8 cellular contexts compared by ENCODE assay signal in the genomic region with DNA sequence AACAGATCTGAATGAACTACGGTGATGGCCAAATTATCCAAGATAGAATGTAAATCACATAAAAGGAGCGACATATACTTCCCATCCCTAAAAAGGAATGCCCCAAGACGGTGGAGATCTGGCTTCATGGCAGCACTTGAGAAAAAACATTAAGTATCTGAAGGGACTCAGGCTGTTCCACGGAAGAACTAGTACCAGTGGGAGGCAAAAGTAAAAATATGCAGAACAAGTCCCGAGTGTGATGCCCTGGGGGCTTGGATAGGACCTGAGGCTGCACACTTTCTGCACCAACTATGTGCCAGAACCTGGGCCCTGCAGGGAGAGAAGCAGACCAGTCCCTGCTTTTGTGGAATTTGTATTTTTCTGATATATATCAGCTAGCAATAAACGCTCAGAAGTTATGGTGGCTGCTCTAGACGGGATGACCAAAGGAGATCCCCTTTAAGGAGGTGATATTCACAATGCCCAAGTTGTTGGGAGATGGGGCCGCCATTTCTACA. TPM values are rescaled to one million over a fixed set of nuclear protein-coding genes. Genes with fewer than 3 reads are reported as not detected.
DNase-seq lines count a peak whose midpoint lies in the region; ATAC-seq and TF ChIP-seq lines count a peak whose summit lies in the region.

No MANE protein-coding gene starts in this region.

- peak overlapping the region; percentile 70 for H3K23ac ChIP-seq in neuronal stem cell (ENCODE audit: low read depth, low read length, poor library complexity)

- no peaks in the 10 kb centered on the region for H3K79me1 ChIP-seq in neuronal stem cell (ENCODE audit: low read depth, low read length)

- no peak for DNase-seq in LNCaP clone FGC (ENCODE audit: low read depth)
- DNase-seq in neuronal stem cell (ENCODE audit: low spot score), result no peak
- DNase-seq in NCI-H2081 treated with DMSO at 0.1 percent for 48 hours (lab: John Stamatoyannopoulos, UW), result no peak
- no peak for DNase-seq in NCI-H1417 (lab: John Stamatoyannopoulos, UW)
- no peak for DNase-seq in kidney tubule cell (ENCODE audit: low spot score)
- no peak for DNase-seq in NCI-H187 treated with DMSO at 0.1 percent for 48 hours (lab: John Stamatoyannopoulos, UW)

- H3K18ac ChIP-seq in neuronal stem cell (ENCODE audit: low read length), result peak overlapping the region; percentile 100

- H3K36me3 ChIP-seq in duodenal mucosa (ENCODE audit: control insufficient read depth in 1 of 2, insufficient read depth in 2 of 2, low read length in 2 of 2), result no peaks in the 10 kb centered on the region
- H3K36me3 ChIP-seq in neuronal stem cell (replicated peaks in 1 of 2; ENCODE audit: control insufficient read depth in 2 of 2, insufficient read depth in 2 of 2, low read length in 2 of 2), result peaks cover 0 to 8% of the 10 kb centered on the region in 2 donors

- no peak overlapping the region for H3K4ac ChIP-seq in neuronal stem cell (ENCODE audit: low read length)

- no peak overlapping the region for H2AK5ac ChIP-seq in neuronal stem cell (ENCODE audit: low read depth, low read length)

- WGBS in neuronal stem cell (ENCODE audit: extremely low coverage in 2 of 2, insufficient read length in 2 of 2, insufficient replicate concordance in 1 of 2), 2 donors, result no CpG with 5 or more reads among the region's 8 CpGs

- H2BK12ac ChIP-seq in neuronal stem cell (ENCODE audit: low read length), result no peak overlapping the region

- ATAC-seq in GM18511 (IDR thresholded peaks at IDR 0.05; ENCODE audit: unreplicated experiment), result peak; percentile 8

- H3K27me3 ChIP-seq in duodenal mucosa (ENCODE audit: control insufficient read depth in 1 of 2, insufficient read depth in 2 of 2, low read length in 2 of 2) (no peaks in the 10 kb centered on the region), neuronal stem cell (ENCODE audit: control insufficient read depth in 3 of 3, insufficient read depth in 3 of 3, low read depth in 1 of 3, low read length in 3 of 3) (no peaks in the 10 kb centered on the region)

- H4K91ac ChIP-seq in neuronal stem cell (ENCODE audit: low read depth, low read length, poor library complexity), result no peak overlapping the region

- H3K27ac ChIP-seq in duodenal mucosa (ENCODE audit: low read depth, low read length) (peak overlapping the region; percentile 90), neuronal stem cell (replicated peaks; ENCODE audit: low read length) (no peak overlapping the region)

- no peak overlapping the region for H4K8ac ChIP-seq in neuronal stem cell (ENCODE audit: low read depth, low read length)

- H3K9me3 ChIP-seq in duodenal mucosa (ENCODE audit: control insufficient read depth in 1 of 2, low read length in 2 of 2) (no peaks in the 10 kb centered on the region), neuronal stem cell (replicated peaks in 1 of 2; ENCODE audit: control insufficient read depth in 2 of 2, insufficient read depth in 1 of 2, low read depth in 1 of 2, low read length in 2 of 2) (peaks cover 3 to 12% of the 10 kb centered on the region in 2 donors)

- H2BK5ac ChIP-seq in neuronal stem cell (ENCODE audit: low read length), result peak overlapping the region; percentile 15

- H3K9ac ChIP-seq in duodenal mucosa (ENCODE audit: low read depth in 1 of 2, low read length in 2 of 2), result peak overlapping the region; percentile 73 to 76
- H3K9ac ChIP-seq in neuronal stem cell (ENCODE audit: low read depth, low read length, poor library complexity), result peak overlapping the region; percentile 85

- H3K14ac ChIP-seq in neuronal stem cell (ENCODE audit: low read length), result no peak overlapping the region

- H3K4me2 ChIP-seq in neuronal stem cell (ENCODE audit: insufficient read depth, low read length, poor library complexity, severe bottlenecking), result peak overlapping the region; percentile 78

- peak overlapping the region; percentile 93 for H2AFZ ChIP-seq in neuronal stem cell (ENCODE audit: low read length)

- peak overlapping the region; percentile 89 for H2BK15ac ChIP-seq in neuronal stem cell (ENCODE audit: low read length)

- H3K4me1 ChIP-seq in duodenal mucosa (ENCODE audit: control insufficient read depth in 1 of 2, insufficient read depth in 2 of 2, low read length in 2 of 2), result peaks cover 31 to 44% of the 10 kb centered on the region in 2 donors
- H3K4me1 ChIP-seq in neuronal stem cell (ENCODE audit: control insufficient read depth in 2 of 2, insufficient read depth in 1 of 2, low read depth in 1 of 2, low read length in 2 of 2), result peaks cover 8 to 11% of the 10 kb centered on the region in 2 donors

- no peak overlapping the region for H2BK120ac ChIP-seq in neuronal stem cell (ENCODE audit: low read depth, low read length)

- H3K4me3 ChIP-seq in LNCaP clone FGC (ENCODE audit: low read depth, low read length) (peak overlapping the region; percentile 68), duodenal mucosa (ENCODE audit: low read depth in 1 of 2, low read length in 2 of 2) (peak overlapping the region; percentile 80 to 87), neuronal stem cell (ENCODE audit: low read length in 2 of 2) (peak overlapping the region; percentile 57 to 75)

- TF ChIP-seq CTCF in LNCaP clone FGC (IDR thresholded peaks at IDR 0.05; ENCODE audit: control insufficient read depth, extremely low read depth, insufficient read depth), result no peak

RNA-seq across cellular contexts. Expression of gene CKLF, which starts 0.5 kb away (rescaled TPM):
- polyA plus RNA-seq in neuronal stem cell (2013, experiment 1 of 2), result 37.5 TPM
- polyA plus RNA-seq in neuronal stem cell (2013, experiment 2 of 2), result 41.1 TPM

RNA-seq across cellular contexts. Expression of gene TK2, which starts 1.9 kb away (rescaled TPM):
- 3.4 TPM for polyA plus RNA-seq in neuronal stem cell (2013, experiment 1 of 2)
- 3.4 TPM for polyA plus RNA-seq in neuronal stem cell (2013, experiment 2 of 2)

RNA-seq across cellular contexts. Expression of gene CMTM1, which starts 14.4 kb away (rescaled TPM):
- polyA plus RNA-seq in neuronal stem cell (2013, experiment 1 of 2), result 3.8 TPM
- 4.4 TPM for polyA plus RNA-seq in neuronal stem cell (2013, experiment 2 of 2)

RNA-seq across cellular contexts. Expression of gene CMTM2, which starts 27.4 kb away (rescaled TPM):
- polyA plus RNA-seq in neuronal stem cell (2013, experiment 1 of 2), result 0.20 TPM
- polyA plus RNA-seq in neuronal stem cell (2013, experiment 2 of 2), result 0.08 TPM

RNA-seq across cellular contexts. Expression of gene CMTM3, which starts 52.7 kb away (rescaled TPM):
- 92.9 TPM for polyA plus RNA-seq in neuronal stem cell (2013, experiment 1 of 2)
- 91.8 TPM for polyA plus RNA-seq in neuronal stem cell (2013, experiment 2 of 2)
